1 cellular context compared by ENCODE assay signal in the genomic region with DNA sequence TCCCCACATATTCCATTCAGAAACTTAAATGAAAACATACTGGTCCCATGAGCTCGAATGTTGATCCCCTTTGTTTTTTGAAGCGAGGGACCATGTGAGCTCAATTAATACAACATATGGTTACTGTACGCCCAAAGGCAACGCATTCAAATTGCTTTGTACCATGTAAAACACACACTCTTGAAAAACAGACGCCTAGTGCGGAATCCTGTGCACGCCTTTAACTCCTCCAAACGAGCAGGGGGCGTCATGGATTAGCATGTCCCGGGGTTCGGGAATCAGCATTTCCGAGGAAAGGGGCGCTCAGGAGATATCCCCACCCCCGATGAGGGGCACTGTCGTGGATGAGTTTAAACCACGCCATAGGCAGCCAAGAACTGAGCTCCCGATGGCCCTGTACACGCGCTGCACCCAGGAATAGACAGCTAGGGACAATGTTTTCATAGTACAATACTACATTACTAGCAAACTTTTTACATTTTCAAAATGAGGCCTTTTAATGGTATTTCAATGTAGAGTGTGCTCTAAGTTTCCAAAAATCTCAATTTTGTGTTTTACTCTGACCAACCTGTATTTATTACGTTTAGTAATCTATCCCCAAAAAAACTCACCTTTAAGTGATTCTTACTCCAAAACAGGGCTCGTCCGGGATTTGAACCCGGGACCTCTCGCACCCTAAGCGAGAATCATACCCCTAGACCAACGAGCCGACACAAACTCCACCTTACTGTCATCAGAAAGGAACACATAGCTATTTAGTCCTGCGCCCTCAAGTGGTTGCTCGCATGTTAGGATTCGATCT.
TF ChIP-seq lines count a peak whose summit lies in the region.

No MANE protein-coding gene starts in this region.

TF ChIP-seq in GM12878, 131 proteins besides CTCF, POLR2A, EP300 and RAD21 (continued from another document and continues in another):
- TF ChIP-seq ZZZ3 (IDR thresholded peaks at IDR 0.05; ENCODE audit: control insufficient read depth, insufficient read length, low read depth) = no peak
- peak; percentile 60; the same call in 1 of the 2 replicates for TF ChIP-seq GABPA (IDR thresholded peaks at IDR 0.05; ENCODE audit: low read depth)
- TF ChIP-seq NR2C2 (IDR thresholded peaks at IDR 0.05; ENCODE audit: borderline replicate concordance, control insufficient read depth, insufficient read length, low read depth) = no peak
- TF ChIP-seq ZNF207 (IDR thresholded peaks at IDR 0.05; ENCODE audit: borderline replicate concordance) = peak; percentile 89
- peak; percentile 36; the same call in 1 of the 2 replicates for TF ChIP-seq ZNF217 (IDR thresholded peaks at IDR 0.05)
- TF ChIP-seq TCF7 (IDR thresholded peaks at IDR 0.05; ENCODE audit: borderline replicate concordance) = peak; percentile 53; the same call in 1 of the 2 replicates
- TF ChIP-seq, protein P1, sequence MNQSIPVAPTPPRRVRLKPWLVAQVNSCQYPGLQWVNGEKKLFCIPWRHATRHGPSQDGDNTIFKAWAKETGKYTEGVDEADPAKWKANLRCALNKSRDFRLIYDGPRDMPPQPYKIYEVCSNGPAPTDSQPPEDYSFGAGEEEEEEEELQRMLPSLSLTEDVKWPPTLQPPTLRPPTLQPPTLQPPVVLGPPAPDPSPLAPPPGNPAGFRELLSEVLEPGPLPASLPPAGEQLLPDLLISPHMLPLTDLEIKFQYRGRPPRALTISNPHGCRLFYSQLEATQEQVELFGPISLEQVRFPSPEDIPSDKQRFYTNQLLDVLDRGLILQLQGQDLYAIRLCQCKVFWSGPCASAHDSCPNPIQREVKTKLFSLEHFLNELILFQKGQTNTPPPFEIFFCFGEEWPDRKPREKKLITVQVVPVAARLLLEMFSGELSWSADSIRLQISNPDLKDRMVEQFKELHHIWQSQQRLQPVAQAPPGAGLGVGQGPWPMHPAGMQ (IDR thresholded peaks at IDR 0.05; ENCODE audit: borderline replicate concordance) = no peak
- peak; percentile 72; the same call in 1 of the 2 replicates for TF ChIP-seq IRF4 (IDR thresholded peaks at IDR 0.05; ENCODE audit: low read depth, low read length)
- TF ChIP-seq MTA2 (IDR thresholded peaks at IDR 0.05; ENCODE audit: low read depth) = no peak; the same call in 1 of the 2 replicates
- TF ChIP-seq CHD1 (IDR thresholded peaks at IDR 0.05; ENCODE audit: low read depth, low read length) = no peak
- TF ChIP-seq, protein P2, sequence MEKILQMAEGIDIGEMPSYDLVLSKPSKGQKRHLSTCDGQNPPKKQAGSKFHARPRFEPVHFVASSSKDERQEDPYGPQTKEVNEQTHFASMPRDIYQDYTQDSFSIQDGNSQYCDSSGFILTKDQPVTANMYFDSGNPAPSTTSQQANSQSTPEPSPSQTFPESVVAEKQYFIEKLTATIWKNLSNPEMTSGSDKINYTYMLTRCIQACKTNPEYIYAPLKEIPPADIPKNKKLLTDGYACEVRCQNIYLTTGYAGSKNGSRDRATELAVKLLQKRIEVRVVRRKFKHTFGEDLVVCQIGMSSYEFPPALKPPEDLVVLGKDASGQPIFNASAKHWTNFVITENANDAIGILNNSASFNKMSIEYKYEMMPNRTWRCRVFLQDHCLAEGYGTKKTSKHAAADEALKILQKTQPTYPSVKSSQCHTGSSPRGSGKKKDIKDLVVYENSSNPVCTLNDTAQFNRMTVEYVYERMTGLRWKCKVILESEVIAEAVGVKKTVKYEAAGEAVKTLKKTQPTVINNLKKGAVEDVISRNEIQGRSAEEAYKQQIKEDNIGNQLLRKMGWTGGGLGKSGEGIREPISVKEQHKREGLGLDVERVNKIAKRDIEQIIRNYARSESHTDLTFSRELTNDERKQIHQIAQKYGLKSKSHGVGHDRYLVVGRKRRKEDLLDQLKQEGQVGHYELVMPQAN (conservative IDR thresholded peaks at IDR 0.05) = 0 out of 2 replicates have a peak, but pooled peaks have one; percentile 20
- peak; percentile 73 for TF ChIP-seq ATF7 (IDR thresholded peaks at IDR 0.05; ENCODE audit: low read depth)
- no peak; the same call in 1 of the 2 replicates for TF ChIP-seq MTA3 (IDR thresholded peaks at IDR 0.05; ENCODE audit: borderline replicate concordance, low read length)
- no peak for TF ChIP-seq JUND (IDR thresholded peaks at IDR 0.05; ENCODE audit: low read depth, low read length)
- TF ChIP-seq, protein P3, sequence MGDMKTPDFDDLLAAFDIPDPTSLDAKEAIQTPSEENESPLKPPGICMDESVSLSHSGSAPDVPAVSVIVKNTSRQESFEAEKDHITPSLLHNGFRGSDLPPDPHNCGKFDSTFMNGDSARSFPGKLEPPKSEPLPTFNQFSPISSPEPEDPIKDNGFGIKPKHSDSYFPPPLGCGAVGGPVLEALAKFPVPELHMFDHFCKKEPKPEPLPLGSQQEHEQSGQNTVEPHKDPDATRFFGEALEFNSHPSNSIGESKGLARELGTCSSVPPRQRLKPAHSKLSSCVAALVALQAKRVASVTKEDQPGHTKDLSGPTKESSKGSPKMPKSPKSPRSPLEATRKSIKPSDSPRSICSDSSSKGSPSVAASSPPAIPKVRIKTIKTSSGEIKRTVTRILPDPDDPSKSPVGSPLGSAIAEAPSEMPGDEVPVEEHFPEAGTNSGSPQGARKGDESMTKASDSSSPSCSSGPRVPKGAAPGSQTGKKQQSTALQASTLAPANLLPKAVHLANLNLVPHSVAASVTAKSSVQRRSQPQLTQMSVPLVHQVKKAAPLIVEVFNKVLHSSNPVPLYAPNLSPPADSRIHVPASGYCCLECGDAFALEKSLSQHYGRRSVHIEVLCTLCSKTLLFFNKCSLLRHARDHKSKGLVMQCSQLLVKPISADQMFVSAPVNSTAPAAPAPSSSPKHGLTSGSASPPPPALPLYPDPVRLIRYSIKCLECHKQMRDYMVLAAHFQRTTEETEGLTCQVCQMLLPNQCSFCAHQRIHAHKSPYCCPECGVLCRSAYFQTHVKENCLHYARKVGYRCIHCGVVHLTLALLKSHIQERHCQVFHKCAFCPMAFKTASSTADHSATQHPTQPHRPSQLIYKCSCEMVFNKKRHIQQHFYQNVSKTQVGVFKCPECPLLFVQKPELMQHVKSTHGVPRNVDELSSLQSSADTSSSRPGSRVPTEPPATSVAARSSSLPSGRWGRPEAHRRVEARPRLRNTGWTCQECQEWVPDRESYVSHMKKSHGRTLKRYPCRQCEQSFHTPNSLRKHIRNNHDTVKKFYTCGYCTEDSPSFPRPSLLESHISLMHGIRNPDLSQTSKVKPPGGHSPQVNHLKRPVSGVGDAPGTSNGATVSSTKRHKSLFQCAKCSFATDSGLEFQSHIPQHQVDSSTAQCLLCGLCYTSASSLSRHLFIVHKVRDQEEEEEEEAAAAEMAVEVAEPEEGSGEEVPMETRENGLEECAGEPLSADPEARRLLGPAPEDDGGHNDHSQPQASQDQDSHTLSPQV (IDR thresholded peaks at IDR 0.05) = no peak
- TF ChIP-seq, protein P4, sequence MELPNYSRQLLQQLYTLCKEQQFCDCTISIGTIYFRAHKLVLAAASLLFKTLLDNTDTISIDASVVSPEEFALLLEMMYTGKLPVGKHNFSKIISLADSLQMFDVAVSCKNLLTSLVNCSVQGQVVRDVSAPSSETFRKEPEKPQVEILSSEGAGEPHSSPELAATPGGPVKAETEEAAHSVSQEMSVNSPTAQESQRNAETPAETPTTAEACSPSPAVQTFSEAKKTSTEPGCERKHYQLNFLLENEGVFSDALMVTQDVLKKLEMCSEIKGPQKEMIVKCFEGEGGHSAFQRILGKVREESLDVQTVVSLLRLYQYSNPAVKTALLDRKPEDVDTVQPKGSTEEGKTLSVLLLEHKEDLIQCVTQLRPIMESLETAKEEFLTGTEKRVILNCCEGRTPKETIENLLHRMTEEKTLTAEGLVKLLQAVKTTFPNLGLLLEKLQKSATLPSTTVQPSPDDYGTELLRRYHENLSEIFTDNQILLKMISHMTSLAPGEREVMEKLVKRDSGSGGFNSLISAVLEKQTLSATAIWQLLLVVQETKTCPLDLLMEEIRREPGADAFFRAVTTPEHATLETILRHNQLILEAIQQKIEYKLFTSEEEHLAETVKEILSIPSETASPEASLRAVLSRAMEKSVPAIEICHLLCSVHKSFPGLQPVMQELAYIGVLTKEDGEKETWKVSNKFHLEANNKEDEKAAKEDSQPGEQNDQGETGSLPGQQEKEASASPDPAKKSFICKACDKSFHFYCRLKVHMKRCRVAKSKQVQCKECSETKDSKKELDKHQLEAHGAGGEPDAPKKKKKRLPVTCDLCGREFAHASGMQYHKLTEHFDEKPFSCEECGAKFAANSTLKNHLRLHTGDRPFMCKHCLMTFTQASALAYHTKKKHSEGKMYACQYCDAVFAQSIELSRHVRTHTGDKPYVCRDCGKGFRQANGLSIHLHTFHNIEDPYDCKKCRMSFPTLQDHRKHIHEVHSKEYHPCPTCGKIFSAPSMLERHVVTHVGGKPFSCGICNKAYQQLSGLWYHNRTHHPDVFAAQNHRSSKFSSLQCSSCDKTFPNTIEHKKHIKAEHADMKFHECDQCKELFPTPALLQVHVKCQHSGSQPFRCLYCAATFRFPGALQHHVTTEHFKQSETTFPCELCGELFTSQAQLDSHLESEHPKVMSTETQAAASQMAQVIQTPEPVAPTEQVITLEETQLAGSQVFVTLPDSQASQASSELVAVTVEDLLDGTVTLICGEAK (IDR thresholded peaks at IDR 0.05; ENCODE audit: borderline replicate concordance) = peak; percentile 80
- TF ChIP-seq ATF2 (IDR thresholded peaks at IDR 0.05; ENCODE audit: low read length) = peak; percentile 45; the same call in 1 of the 2 replicates
- TF ChIP-seq CREB1 (IDR thresholded peaks at IDR 0.05; ENCODE audit: low read depth) = peak; percentile 77
- peak; percentile 19; the same call in 1 of the 2 replicates for TF ChIP-seq PAX5 (IDR thresholded peaks at IDR 0.05; ENCODE audit: borderline replicate concordance, low read depth, low read length)
- TF ChIP-seq SMARCA5 (IDR thresholded peaks at IDR 0.05) = peak; percentile 99
- no peak for TF ChIP-seq SMAD1 (IDR thresholded peaks at IDR 0.05; ENCODE audit: low read depth, partially characterized antibody)
- TF ChIP-seq ASH2L (IDR thresholded peaks at IDR 0.05; ENCODE audit: borderline replicate concordance, low read depth) = no peak
- no peak for TF ChIP-seq RFX5 (IDR thresholded peaks at IDR 0.05; ENCODE audit: low read depth, low read length)
- TF ChIP-seq STAT1 (conservative IDR thresholded peaks at IDR 0.05) = peak; percentile 55; the same call in 1 of the 2 replicates
- TF ChIP-seq ETV6 (conservative IDR thresholded peaks at IDR 0.05 in 1 of 2, IDR thresholded peaks at IDR 0.05 in 1 of 2; ENCODE audit: borderline replicate concordance in 1 of 2, low read depth in 1 of 2) = no peak
- TF ChIP-seq CHD2 (IDR thresholded peaks at IDR 0.05; ENCODE audit: borderline replicate concordance, low read depth, low read length) = no peak
- peak; percentile 68; the same call in 1 of the 3 replicates for TF ChIP-seq POU2F2 (IDR thresholded peaks at IDR 0.05; ENCODE audit: borderline replicate concordance, low read depth, low read length)
- TF ChIP-seq, protein P5, sequence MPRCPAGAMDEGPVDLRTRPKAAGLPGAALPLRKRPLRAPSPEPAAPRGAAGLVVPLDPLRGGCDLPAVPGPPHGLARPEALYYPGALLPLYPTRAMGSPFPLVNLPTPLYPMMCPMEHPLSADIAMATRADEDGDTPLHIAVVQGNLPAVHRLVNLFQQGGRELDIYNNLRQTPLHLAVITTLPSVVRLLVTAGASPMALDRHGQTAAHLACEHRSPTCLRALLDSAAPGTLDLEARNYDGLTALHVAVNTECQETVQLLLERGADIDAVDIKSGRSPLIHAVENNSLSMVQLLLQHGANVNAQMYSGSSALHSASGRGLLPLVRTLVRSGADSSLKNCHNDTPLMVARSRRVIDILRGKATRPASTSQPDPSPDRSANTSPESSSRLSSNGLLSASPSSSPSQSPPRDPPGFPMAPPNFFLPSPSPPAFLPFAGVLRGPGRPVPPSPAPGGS (IDR thresholded peaks at IDR 0.05; ENCODE audit: borderline replicate concordance, insufficient read depth, low read depth, low read length, poor library complexity, severe bottlenecking) = no peak
- TF ChIP-seq, protein P6, sequence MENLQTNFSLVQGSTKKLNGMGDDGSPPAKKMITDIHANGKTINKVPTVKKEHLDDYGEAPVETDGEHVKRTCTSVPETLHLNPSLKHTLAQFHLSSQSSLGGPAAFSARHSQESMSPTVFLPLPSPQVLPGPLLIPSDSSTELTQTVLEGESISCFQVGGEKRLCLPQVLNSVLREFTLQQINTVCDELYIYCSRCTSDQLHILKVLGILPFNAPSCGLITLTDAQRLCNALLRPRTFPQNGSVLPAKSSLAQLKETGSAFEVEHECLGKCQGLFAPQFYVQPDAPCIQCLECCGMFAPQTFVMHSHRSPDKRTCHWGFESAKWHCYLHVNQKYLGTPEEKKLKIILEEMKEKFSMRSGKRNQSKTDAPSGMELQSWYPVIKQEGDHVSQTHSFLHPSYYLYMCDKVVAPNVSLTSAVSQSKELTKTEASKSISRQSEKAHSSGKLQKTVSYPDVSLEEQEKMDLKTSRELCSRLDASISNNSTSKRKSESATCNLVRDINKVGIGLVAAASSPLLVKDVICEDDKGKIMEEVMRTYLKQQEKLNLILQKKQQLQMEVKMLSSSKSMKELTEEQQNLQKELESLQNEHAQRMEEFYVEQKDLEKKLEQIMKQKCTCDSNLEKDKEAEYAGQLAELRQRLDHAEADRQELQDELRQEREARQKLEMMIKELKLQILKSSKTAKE (IDR thresholded peaks at IDR 0.05; ENCODE audit: low read depth, poor library complexity, severe bottlenecking) = peak; percentile 82
- TF ChIP-seq, protein P7, sequence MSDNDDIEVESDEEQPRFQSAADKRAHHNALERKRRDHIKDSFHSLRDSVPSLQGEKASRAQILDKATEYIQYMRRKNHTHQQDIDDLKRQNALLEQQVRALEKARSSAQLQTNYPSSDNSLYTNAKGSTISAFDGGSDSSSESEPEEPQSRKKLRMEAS (IDR thresholded peaks at IDR 0.05; ENCODE audit: low read depth, low read length) = no peak
- TF ChIP-seq, protein P8, sequence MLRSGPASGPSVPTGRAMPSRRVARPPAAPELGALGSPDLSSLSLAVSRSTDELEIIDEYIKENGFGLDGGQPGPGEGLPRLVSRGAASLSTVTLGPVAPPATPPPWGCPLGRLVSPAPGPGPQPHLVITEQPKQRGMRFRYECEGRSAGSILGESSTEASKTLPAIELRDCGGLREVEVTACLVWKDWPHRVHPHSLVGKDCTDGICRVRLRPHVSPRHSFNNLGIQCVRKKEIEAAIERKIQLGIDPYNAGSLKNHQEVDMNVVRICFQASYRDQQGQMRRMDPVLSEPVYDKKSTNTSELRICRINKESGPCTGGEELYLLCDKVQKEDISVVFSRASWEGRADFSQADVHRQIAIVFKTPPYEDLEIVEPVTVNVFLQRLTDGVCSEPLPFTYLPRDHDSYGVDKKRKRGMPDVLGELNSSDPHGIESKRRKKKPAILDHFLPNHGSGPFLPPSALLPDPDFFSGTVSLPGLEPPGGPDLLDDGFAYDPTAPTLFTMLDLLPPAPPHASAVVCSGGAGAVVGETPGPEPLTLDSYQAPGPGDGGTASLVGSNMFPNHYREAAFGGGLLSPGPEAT (IDR thresholded peaks at IDR 0.05; ENCODE audit: low read depth) = 0 out of 2 replicates have a peak, but pooled peaks have one; percentile 46
- TF ChIP-seq CBX5 (IDR thresholded peaks at IDR 0.05; ENCODE audit: low read depth) = no peak
